In the genomic region with DNA sequence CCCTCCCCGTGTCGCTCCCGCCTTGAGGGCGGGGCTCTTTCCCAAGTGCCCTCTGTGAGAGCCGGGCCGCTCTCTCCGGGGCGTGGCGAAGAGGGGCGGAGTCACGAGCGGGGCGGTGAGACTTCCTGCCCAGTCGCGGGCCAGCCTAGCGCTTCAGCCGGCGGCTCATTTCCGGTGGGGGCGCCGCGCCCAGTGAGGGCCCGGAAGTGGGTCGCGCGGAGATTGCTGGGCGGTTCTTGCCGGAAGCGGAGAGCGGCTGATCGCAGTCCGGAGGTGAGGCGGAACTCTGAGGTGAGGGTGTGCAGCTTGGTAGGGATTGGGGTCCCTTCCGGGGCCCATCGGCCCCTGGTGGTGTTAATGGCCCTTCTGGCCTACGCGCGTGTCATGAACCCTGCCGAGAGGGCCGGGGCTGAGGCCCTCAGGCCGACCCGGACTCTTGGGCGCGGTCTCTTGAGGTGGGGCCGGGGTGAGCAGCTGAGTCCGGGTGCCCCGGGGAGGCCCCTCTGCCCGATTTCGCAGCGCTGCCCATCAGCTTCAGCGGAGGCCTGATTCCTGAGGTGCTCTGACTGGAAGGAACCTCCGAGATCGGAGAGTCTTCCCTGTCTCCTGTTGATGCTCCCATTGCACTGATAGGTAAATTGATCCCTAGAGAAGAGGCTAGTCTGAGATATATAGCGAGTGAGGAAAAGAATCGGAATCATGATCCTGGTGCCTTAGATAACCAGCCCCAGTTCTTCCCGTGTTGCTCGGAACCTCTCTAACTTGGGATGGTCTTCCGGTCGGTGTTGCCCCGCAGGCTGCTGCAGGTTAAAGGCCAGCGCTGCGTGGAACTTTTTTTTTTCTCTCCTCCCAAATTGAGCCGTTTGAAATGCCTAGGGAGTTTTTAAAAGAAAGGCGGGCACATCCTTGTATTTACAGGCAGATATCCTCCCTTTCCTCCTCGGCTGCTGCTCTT, we compare ENCODE assay signal across 1 cellular context.
TF ChIP-seq lines count a peak whose summit lies in the region.

A gene with protein sequence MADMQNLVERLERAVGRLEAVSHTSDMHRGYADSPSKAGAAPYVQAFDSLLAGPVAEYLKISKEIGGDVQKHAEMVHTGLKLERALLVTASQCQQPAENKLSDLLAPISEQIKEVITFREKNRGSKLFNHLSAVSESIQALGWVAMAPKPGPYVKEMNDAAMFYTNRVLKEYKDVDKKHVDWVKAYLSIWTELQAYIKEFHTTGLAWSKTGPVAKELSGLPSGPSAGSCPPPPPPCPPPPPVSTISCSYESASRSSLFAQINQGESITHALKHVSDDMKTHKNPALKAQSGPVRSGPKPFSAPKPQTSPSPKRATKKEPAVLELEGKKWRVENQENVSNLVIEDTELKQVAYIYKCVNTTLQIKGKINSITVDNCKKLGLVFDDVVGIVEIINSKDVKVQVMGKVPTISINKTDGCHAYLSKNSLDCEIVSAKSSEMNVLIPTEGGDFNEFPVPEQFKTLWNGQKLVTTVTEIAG (plus strand): TSS at position 219 of the 955 bp plus-strand sequence. CDS start 18,618 bp downstream, outside the sequence.

TF ChIP-seq in SK-N-SH, 30 proteins besides CTCF, POLR2A, EP300 and RAD21 (continued from another document):
- TF ChIP-seq MXI1 (IDR thresholded peaks at IDR 0.05; ENCODE audit: low read depth, low read length): peak; percentile 67
- TF ChIP-seq GATA2 (CRISPR knock-in tag; IDR thresholded peaks at IDR 0.05): no peak
- no peak for TF ChIP-seq SMC3 (IDR thresholded peaks at IDR 0.05; ENCODE audit: low read depth, low read length)
- peak; percentile 84 for TF ChIP-seq POLR2AphosphoS5 (IDR thresholded peaks at IDR 0.05; ENCODE audit: low read depth, low read length)
- TF ChIP-seq FOXJ3 (CRISPR knock-in tag; IDR thresholded peaks at IDR 0.05): no peak
- TF ChIP-seq EZH2phosphoT487 (IDR thresholded peaks at IDR 0.05; ENCODE audit: borderline replicate concordance, low read depth): no peak
- TF ChIP-seq, protein P1, sequence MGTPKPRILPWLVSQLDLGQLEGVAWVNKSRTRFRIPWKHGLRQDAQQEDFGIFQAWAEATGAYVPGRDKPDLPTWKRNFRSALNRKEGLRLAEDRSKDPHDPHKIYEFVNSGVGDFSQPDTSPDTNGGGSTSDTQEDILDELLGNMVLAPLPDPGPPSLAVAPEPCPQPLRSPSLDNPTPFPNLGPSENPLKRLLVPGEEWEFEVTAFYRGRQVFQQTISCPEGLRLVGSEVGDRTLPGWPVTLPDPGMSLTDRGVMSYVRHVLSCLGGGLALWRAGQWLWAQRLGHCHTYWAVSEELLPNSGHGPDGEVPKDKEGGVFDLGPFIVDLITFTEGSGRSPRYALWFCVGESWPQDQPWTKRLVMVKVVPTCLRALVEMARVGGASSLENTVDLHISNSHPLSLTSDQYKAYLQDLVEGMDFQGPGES (IDR thresholded peaks at IDR 0.05; ENCODE audit: low read depth, low read length): no peak
- no peak for TF ChIP-seq RFX5 (IDR thresholded peaks at IDR 0.05; ENCODE audit: low read length)
- no peak; the same call in 1 of the 2 replicates for TF ChIP-seq RXRA (IDR thresholded peaks at IDR 0.05; ENCODE audit: borderline replicate concordance, low read depth)
- no peak for TF ChIP-seq CHD2 (IDR thresholded peaks at IDR 0.05; ENCODE audit: low read length, partially characterized antibody)
- TF ChIP-seq JUND (IDR thresholded peaks at IDR 0.05): no peak
- TF ChIP-seq, protein P2, sequence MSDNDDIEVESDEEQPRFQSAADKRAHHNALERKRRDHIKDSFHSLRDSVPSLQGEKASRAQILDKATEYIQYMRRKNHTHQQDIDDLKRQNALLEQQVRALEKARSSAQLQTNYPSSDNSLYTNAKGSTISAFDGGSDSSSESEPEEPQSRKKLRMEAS (IDR thresholded peaks at IDR 0.05; ENCODE audit: low read depth): peak; percentile 18
- TF ChIP-seq GABPA (IDR thresholded peaks at IDR 0.05; ENCODE audit: low read depth): peak; percentile 92
- no peak for TF ChIP-seq NFIC (IDR thresholded peaks at IDR 0.05; ENCODE audit: borderline replicate concordance)
- no peak for TF ChIP-seq FOSL2 (IDR thresholded peaks at IDR 0.05; ENCODE audit: borderline replicate concordance, low read depth)
- no peak for TF ChIP-seq MEF2A (IDR thresholded peaks at IDR 0.05; ENCODE audit: borderline replicate concordance, low read depth)
- TF ChIP-seq TCF12 (IDR thresholded peaks at IDR 0.05): no peak
- TF ChIP-seq YY1 (IDR thresholded peaks at IDR 0.05; ENCODE audit: low read depth): no peak
- TF ChIP-seq, protein P3, sequence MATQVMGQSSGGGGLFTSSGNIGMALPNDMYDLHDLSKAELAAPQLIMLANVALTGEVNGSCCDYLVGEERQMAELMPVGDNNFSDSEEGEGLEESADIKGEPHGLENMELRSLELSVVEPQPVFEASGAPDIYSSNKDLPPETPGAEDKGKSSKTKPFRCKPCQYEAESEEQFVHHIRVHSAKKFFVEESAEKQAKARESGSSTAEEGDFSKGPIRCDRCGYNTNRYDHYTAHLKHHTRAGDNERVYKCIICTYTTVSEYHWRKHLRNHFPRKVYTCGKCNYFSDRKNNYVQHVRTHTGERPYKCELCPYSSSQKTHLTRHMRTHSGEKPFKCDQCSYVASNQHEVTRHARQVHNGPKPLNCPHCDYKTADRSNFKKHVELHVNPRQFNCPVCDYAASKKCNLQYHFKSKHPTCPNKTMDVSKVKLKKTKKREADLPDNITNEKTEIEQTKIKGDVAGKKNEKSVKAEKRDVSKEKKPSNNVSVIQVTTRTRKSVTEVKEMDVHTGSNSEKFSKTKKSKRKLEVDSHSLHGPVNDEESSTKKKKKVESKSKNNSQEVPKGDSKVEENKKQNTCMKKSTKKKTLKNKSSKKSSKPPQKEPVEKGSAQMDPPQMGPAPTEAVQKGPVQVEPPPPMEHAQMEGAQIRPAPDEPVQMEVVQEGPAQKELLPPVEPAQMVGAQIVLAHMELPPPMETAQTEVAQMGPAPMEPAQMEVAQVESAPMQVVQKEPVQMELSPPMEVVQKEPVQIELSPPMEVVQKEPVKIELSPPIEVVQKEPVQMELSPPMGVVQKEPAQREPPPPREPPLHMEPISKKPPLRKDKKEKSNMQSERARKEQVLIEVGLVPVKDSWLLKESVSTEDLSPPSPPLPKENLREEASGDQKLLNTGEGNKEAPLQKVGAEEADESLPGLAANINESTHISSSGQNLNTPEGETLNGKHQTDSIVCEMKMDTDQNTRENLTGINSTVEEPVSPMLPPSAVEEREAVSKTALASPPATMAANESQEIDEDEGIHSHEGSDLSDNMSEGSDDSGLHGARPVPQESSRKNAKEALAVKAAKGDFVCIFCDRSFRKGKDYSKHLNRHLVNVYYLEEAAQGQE (IDR thresholded peaks at IDR 0.05; ENCODE audit: low read depth, low read length): no peak
- TF ChIP-seq, protein P4, sequence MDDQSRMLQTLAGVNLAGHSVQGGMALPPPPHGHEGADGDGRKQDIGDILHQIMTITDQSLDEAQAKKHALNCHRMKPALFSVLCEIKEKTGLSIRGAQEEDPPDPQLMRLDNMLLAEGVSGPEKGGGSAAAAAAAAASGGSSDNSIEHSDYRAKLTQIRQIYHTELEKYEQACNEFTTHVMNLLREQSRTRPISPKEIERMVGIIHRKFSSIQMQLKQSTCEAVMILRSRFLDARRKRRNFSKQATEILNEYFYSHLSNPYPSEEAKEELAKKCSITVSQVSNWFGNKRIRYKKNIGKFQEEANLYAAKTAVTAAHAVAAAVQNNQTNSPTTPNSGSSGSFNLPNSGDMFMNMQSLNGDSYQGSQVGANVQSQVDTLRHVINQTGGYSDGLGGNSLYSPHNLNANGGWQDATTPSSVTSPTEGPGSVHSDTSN (IDR thresholded peaks at IDR 0.05): peak; percentile 9; the same call in 1 of the 2 replicates
